26 cellular contexts compared by ENCODE assay signal in genomic region chr6:139311826-139312225, GRCh38. TPM values are rescaled to one million over a fixed set of nuclear protein-coding genes. Genes with fewer than 3 reads are reported as not detected.
"Had no signal": no experiment of that assay in that cellular context is flagged by ENCODE, and none has a peak within 500 bp of the region (broad histone marks: within the 10 kb centered on the region; RNA-seq: fewer than 3 reads in every experiment).

No MANE protein-coding gene starts in this region.

- H3K4me3 ChIP-seq: body of pancreas, gastrocnemius medialis, heart left ventricle, lower lobe of right lung, skin epidermis had no signal

- H3K4me3 Mint-ChIP-seq: activated CD4-positive, alpha-beta T cell treated with anti-CD3 and anti-CD28 coated beads, Interleukin-2, amount 10 ng/mL, durations not matched to agents 24 days and 14 days; activated CD8-positive, alpha-beta T cell treated with anti-CD3 and anti-CD28 coated beads, Interleukin-2, amount 10 ng/mL, durations not matched to agents 7 days and 5 days; activated naive CD8-positive, alpha-beta T cell; central memory CD8-positive, alpha-beta T cell; mesothelial cell of epicardium; neural crest cell had no signal

- ATAC-seq: activated CD8-positive, alpha-beta T cell treated with anti-CD3 and anti-CD28 coated beads, Interleukin-2, amount 10 ng/mL, durations not matched to agents 7 days and 5 days; body of pancreas; gastrocnemius medialis; heart left ventricle; left colon; lower lobe of right lung had no signal

- H3K27ac ChIP-seq: body of pancreas, gastrocnemius medialis, heart left ventricle, lower lobe of right lung, skin epidermis had no signal

- H3K4me1 ChIP-seq: gastrocnemius medialis had no signal

- H3K27ac Mint-ChIP-seq: activated CD4-positive, alpha-beta T cell treated with anti-CD3 and anti-CD28 coated beads, Interleukin-2, amount 10 ng/mL, durations not matched to agents 24 days and 14 days; activated CD8-positive, alpha-beta T cell treated with anti-CD3 and anti-CD28 coated beads, Interleukin-2, amount 10 ng/mL, durations not matched to agents 7 days and 5 days; activated naive CD8-positive, alpha-beta T cell; mesothelial cell of epicardium had no signal

- H3K9me3 Mint-ChIP-seq: activated CD4-positive, alpha-beta T cell treated with anti-CD3 and anti-CD28 coated beads, Interleukin-2, amount 10 ng/mL, durations not matched to agents 24 days and 14 days; central memory CD8-positive, alpha-beta T cell; mesothelial cell of epicardium; neural crest cell had no signal

- H3K27me3 Mint-ChIP-seq: activated CD4-positive, alpha-beta T cell treated with anti-CD3 and anti-CD28 coated beads, Interleukin-2, amount 10 ng/mL, durations not matched to agents 24 days and 14 days; activated naive CD8-positive, alpha-beta T cell; central memory CD8-positive, alpha-beta T cell had no signal

- DNase-seq: activated CD4-positive, alpha-beta T cell treated with anti-CD3 and anti-CD28 coated beads, Interleukin-2, amount 10 ng/mL, durations not matched to agents 24 days and 14 days; activated CD4-positive, CD25-positive, alpha-beta regulatory T cell; activated CD8-positive, alpha-beta memory T cell treated with anti-CD3 and anti-CD28 coated beads, Interleukin-2, amount 50 U/mL, for 4 hours; activated CD8-positive, alpha-beta T cell treated with anti-CD3 and anti-CD28 coated beads, Interleukin-2, amount 10 ng/mL, durations not matched to agents 7 days and 5 days; activated gamma-delta T cell treated with Interleukin-2 at 50 U/mL for 16 hours; activated T-cell treated with anti-CD3 and anti-CD28 coated beads, Interleukin-2, amount 50 U/mL, for 48 hours; amygdala; body of pancreas; cortex of kidney; effector CD8-positive, alpha-beta T cell; gastrocnemius medialis; heart left ventricle; left colon; lower lobe of right lung; posterior cingulate gyrus; stimulated activated CD4-positive, alpha-beta T cell treated with anti-CD3 and anti-CD28 coated beads, Interleukin-15, amount 100 ng/mL, for 24 hours; stimulated activated CD4-positive, alpha-beta T cell treated with anti-CD3 and anti-CD28 coated beads, Interleukin-4, amount 100 ng/mL, for 1 hour; stimulated activated naive CD4-positive, alpha-beta T cell treated with Interleukin-2 at 50 U/mL for 16 hours; substantia nigra; T-helper 2 cell; trophoblast cell had no signal

- H3K36me3 ChIP-seq: gastrocnemius medialis, heart left ventricle, lower lobe of right lung had no signal

- H3K27me3 ChIP-seq: body of pancreas, gastrocnemius medialis, heart left ventricle had no signal

- H3K36me3 Mint-ChIP-seq: mesothelial cell of epicardium had no signal

- H3K9me3 ChIP-seq: body of pancreas, gastrocnemius medialis, heart left ventricle, lower lobe of right lung had no signal

RNA-seq across cellular contexts. Expression of gene TXLNB, which starts 20.0 kb away (rescaled TPM):
- total RNA-seq: body of pancreas had no signal
